In the genomic region with DNA sequence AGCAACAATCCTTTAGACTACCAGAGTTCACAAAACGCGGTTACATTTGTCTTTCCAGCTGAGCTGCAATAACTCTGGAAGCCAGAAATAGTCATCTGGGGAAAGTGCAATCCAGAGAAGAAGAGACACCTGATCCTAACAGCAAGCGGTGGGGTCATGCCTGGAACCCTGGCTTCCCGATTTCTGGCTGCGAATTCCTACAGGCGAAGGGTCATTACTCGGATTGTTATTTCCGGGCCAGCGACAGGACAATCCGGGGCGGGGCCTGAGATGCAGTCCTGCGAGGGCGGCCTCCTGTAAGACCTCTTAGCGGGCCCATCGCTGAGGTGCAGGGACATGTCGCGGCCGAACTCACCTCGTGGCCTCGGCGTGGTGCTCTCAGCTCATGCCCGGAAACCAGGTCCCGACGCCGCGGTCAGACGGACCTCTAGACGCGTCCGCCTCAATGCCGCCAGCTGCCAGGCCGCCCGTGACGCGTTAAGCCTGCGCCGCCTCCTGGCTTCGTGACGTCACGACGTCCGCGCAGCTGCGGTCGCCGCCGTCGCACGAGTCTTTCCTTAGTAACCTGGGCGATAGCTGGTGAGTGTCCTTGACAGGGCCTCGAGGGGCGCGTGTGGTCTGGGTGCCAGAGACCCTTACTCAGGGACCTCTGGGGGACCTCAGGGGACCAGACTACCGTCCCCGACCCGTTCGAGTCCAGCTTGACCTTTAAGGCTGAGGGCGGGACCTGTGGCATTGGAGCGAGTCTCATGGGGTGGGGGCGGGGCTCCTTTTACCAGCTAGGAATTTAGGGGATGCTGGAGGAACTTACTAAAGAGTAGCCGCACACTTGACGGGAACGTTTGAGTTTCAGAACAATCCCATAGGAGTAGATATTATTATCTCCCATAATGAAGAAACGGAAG, we compare ENCODE assay signal across 1 cellular context.
TF ChIP-seq lines count a peak whose summit lies in the region.

A gene with protein sequence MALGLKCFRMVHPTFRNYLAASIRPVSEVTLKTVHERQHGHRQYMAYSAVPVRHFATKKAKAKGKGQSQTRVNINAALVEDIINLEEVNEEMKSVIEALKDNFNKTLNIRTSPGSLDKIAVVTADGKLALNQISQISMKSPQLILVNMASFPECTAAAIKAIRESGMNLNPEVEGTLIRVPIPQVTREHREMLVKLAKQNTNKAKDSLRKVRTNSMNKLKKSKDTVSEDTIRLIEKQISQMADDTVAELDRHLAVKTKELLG (plus strand): TSS at position 523 of the 905 bp plus-strand sequence. CDS start 6,010 bp downstream, outside the sequence.
A gene with protein sequence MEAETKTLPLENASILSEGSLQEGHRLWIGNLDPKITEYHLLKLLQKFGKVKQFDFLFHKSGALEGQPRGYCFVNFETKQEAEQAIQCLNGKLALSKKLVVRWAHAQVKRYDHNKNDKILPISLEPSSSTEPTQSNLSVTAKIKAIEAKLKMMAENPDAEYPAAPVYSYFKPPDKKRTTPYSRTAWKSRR (minus strand): TSS at position 481 of the 905 bp plus-strand sequence. CDS start 3,348 bp downstream, outside the sequence.

TF ChIP-seq in HepG2, 621 proteins besides CTCF, POLR2A, EP300 and RAD21 (continued from another document and continues in another):
- TF ChIP-seq, protein P1, sequence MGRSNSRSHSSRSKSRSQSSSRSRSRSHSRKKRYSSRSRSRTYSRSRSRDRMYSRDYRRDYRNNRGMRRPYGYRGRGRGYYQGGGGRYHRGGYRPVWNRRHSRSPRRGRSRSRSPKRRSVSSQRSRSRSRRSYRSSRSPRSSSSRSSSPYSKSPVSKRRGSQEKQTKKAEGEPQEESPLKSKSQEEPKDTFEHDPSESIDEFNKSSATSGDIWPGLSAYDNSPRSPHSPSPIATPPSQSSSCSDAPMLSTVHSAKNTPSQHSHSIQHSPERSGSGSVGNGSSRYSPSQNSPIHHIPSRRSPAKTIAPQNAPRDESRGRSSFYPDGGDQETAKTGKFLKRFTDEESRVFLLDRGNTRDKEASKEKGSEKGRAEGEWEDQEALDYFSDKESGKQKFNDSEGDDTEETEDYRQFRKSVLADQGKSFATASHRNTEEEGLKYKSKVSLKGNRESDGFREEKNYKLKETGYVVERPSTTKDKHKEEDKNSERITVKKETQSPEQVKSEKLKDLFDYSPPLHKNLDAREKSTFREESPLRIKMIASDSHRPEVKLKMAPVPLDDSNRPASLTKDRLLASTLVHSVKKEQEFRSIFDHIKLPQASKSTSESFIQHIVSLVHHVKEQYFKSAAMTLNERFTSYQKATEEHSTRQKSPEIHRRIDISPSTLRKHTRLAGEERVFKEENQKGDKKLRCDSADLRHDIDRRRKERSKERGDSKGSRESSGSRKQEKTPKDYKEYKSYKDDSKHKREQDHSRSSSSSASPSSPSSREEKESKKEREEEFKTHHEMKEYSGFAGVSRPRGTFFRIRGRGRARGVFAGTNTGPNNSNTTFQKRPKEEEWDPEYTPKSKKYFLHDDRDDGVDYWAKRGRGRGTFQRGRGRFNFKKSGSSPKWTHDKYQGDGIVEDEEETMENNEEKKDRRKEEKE (IDR thresholded peaks at IDR 0.05): no peak
- TF ChIP-seq SRSF4 (IDR thresholded peaks at IDR 0.05; ENCODE audit: low read depth, low read length, poor library complexity, severe bottlenecking) (no peak), ZNF260 (CRISPR knock-in tag; IDR thresholded peaks at IDR 0.05; ENCODE audit: borderline replicate concordance, low read depth) (no peak), MXD4 (CRISPR knock-in tag; IDR thresholded peaks at IDR 0.05) (peak; percentile 90; the same call in 1 of the 2 replicates), ARHGAP35 (CRISPR knock-in tag; IDR thresholded peaks at IDR 0.05; ENCODE audit: borderline replicate concordance) (peak; percentile 99), NFE2 (CRISPR knock-in tag; IDR thresholded peaks at IDR 0.05) (no peak), JUND (CRISPR knock-in tag; IDR thresholded peaks at IDR 0.05) (peak; percentile 53; the same call in 1 of the 2 replicates), FOXC1 (CRISPR knock-in tag; IDR thresholded peaks at IDR 0.05; ENCODE audit: borderline replicate concordance) (peak; percentile 98), MAF1 (CRISPR knock-in tag; IDR thresholded peaks at IDR 0.05; ENCODE audit: borderline replicate concordance) (peak; percentile 89; the same call in 1 of the 2 replicates), RELA (CRISPR knock-in tag; IDR thresholded peaks at IDR 0.05) (no peak), MXI1 (IDR thresholded peaks at IDR 0.05; ENCODE audit: borderline replicate concordance, low read depth, low read length) (peak; percentile 84; the same call in 1 of the 3 replicates), ZNF335 (CRISPR knock-in tag; IDR thresholded peaks at IDR 0.05) (0 out of 2 replicates have a peak, but pooled peaks have one; percentile 44), ZFP37 (CRISPR knock-in tag; IDR thresholded peaks at IDR 0.05; ENCODE audit: borderline replicate concordance) (peak; percentile 87; the same call in 1 of the 2 replicates), IRX3 (CRISPR knock-in tag; IDR thresholded peaks at IDR 0.05; ENCODE audit: borderline replicate concordance, low read depth) (peak; percentile 98), MEIS2 (CRISPR knock-in tag; IDR thresholded peaks at IDR 0.05) (peak; percentile 79; the same call in 1 of the 2 replicates), ZNF607 (CRISPR knock-in tag; IDR thresholded peaks at IDR 0.05; ENCODE audit: borderline replicate concordance) (peak; percentile 98), SRF (IDR thresholded peaks at IDR 0.05; ENCODE audit: low read depth, low read length) (0 out of 2 replicates have a peak, but pooled peaks have one; percentile 1), STAG1 (CRISPR knock-in tag; IDR thresholded peaks at IDR 0.05) (no peak; the same call in 1 of the 2 replicates), ZKSCAN5 (CRISPR knock-in tag; IDR thresholded peaks at IDR 0.05) (peak; percentile 79)
- TF ChIP-seq, protein P2, sequence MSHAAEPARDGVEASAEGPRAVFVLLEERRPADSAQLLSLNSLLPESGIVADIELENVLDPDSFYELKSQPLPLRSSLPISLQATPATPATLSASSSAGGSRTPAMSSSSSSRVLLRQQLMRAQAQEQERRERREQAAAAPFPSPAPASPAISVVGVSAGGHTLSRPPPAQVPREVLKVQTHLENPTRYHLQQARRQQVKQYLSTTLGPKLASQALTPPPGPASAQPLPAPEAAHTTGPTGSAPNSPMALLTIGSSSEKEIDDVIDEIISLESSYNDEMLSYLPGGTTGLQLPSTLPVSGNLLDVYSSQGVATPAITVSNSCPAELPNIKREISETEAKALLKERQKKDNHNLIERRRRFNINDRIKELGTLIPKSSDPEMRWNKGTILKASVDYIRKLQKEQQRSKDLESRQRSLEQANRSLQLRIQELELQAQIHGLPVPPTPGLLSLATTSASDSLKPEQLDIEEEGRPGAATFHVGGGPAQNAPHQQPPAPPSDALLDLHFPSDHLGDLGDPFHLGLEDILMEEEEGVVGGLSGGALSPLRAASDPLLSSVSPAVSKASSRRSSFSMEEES (CRISPR knock-in tag; IDR thresholded peaks at IDR 0.05): peak; percentile 77
- TF ChIP-seq, protein P3, sequence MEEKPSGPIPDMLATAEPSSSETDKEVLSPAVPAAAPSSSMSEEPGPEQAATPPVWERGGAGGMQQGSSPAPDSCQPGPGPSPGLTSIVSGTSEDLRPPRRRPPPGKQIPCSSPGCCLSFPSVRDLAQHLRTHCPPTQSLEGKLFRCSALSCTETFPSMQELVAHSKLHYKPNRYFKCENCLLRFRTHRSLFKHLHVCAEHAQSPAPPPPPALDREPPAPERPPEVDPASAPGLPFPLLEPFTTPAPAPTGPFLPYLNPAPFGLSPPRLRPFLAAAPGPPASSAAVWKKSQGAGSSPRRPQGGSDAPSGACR (CRISPR knock-in tag; IDR thresholded peaks at IDR 0.05): 0 out of 2 replicates have a peak, but pooled peaks have one; percentile 57
- TF ChIP-seq, protein P4, sequence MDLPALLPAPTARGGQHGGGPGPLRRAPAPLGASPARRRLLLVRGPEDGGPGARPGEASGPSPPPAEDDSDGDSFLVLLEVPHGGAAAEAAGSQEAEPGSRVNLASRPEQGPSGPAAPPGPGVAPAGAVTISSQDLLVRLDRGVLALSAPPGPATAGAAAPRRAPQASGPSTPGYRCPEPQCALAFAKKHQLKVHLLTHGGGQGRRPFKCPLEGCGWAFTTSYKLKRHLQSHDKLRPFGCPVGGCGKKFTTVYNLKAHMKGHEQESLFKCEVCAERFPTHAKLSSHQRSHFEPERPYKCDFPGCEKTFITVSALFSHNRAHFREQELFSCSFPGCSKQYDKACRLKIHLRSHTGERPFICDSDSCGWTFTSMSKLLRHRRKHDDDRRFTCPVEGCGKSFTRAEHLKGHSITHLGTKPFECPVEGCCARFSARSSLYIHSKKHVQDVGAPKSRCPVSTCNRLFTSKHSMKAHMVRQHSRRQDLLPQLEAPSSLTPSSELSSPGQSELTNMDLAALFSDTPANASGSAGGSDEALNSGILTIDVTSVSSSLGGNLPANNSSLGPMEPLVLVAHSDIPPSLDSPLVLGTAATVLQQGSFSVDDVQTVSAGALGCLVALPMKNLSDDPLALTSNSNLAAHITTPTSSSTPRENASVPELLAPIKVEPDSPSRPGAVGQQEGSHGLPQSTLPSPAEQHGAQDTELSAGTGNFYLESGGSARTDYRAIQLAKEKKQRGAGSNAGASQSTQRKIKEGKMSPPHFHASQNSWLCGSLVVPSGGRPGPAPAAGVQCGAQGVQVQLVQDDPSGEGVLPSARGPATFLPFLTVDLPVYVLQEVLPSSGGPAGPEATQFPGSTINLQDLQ (CRISPR knock-in tag; IDR thresholded peaks at IDR 0.05): peak; percentile 77; the same call in 1 of the 2 replicates
- TF ChIP-seq, protein P5, sequence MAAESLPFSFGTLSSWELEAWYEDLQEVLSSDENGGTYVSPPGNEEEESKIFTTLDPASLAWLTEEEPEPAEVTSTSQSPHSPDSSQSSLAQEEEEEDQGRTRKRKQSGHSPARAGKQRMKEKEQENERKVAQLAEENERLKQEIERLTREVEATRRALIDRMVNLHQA (CRISPR knock-in tag; IDR thresholded peaks at IDR 0.05): no peak
- TF ChIP-seq, protein P6, sequence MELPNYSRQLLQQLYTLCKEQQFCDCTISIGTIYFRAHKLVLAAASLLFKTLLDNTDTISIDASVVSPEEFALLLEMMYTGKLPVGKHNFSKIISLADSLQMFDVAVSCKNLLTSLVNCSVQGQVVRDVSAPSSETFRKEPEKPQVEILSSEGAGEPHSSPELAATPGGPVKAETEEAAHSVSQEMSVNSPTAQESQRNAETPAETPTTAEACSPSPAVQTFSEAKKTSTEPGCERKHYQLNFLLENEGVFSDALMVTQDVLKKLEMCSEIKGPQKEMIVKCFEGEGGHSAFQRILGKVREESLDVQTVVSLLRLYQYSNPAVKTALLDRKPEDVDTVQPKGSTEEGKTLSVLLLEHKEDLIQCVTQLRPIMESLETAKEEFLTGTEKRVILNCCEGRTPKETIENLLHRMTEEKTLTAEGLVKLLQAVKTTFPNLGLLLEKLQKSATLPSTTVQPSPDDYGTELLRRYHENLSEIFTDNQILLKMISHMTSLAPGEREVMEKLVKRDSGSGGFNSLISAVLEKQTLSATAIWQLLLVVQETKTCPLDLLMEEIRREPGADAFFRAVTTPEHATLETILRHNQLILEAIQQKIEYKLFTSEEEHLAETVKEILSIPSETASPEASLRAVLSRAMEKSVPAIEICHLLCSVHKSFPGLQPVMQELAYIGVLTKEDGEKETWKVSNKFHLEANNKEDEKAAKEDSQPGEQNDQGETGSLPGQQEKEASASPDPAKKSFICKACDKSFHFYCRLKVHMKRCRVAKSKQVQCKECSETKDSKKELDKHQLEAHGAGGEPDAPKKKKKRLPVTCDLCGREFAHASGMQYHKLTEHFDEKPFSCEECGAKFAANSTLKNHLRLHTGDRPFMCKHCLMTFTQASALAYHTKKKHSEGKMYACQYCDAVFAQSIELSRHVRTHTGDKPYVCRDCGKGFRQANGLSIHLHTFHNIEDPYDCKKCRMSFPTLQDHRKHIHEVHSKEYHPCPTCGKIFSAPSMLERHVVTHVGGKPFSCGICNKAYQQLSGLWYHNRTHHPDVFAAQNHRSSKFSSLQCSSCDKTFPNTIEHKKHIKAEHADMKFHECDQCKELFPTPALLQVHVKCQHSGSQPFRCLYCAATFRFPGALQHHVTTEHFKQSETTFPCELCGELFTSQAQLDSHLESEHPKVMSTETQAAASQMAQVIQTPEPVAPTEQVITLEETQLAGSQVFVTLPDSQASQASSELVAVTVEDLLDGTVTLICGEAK (IDR thresholded peaks at IDR 0.05): no peak
- TF ChIP-seq, protein P6 (CRISPR knock-in tag; IDR thresholded peaks at IDR 0.05): peak; percentile 94
- TF ChIP-seq, protein P7, sequence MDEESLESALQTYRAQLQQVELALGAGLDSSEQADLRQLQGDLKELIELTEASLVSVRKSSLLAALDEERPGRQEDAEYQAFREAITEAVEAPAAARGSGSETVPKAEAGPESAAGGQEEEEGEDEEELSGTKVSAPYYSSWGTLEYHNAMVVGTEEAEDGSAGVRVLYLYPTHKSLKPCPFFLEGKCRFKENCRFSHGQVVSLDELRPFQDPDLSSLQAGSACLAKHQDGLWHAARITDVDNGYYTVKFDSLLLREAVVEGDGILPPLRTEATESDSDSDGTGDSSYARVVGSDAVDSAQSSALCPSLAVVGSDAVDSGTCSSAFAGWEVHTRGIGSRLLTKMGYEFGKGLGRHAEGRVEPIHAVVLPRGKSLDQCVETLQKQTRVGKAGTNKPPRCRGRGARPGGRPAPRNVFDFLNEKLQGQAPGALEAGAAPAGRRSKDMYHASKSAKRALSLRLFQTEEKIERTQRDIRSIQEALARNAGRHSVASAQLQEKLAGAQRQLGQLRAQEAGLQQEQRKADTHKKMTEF (CRISPR knock-in tag; IDR thresholded peaks at IDR 0.05): peak; percentile 94
